In the genomic region with DNA sequence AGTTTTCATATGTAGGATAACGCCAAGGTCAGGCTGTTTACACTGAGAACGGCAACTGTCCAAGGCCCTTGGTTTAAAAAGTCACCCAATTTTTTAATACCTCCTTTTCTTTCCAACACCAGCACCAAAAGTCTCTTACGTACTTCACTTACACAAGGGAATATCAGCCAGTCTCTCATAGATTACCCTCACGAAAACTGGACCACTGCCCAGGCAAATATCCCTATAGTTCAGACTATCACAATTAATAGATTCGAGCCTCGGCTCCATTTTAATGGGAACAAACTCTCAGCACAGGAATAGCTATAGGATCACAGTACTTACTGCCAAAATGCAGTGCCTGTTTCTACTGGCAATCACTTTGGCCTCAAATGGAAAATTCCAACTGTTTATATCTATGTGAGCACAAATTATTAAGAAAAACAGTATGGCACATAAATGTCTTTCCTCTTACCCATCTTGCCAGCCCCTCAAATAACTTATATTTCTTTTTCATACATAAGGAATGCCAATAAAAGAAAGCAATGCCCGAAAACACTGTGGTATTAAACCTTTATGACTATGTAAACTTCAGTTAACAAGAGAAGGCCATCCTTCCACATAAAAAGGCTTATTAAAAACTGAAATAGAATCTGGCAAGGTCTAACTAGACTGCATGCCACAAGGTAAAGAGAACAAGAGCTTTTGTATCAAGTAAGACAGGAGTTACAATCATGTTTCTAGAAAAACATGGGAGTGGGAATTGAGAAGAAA, we compare ENCODE assay signal across 16 cellular contexts.
DNase-seq lines count a peak whose midpoint lies in the region; ATAC-seq and TF ChIP-seq lines count a peak whose summit lies in the region.
"Had no signal": no experiment of that assay in that cellular context is flagged by ENCODE, and none has a peak within 500 bp of the region (broad histone marks: within the 10 kb centered on the region; RNA-seq: fewer than 3 reads in every experiment).

No MANE protein-coding gene starts in this region.

- H3K4me3 ChIP-seq in left ventricle myocardium inferior (peak overlapping the region; percentile 22), body of pancreas (no peak overlapping the region), uterus (no peak overlapping the region)
- H3K4me3 ChIP-seq in naive thymus-derived CD4-positive, alpha-beta T cell (ENCODE audit: low read length) = no peak overlapping the region
- H3K4me3 ChIP-seq: K562, Peyer's patch had no signal

- WGBS in body of pancreas, 2 donors = 24 to 28% methylated on average over 7 of the region's 7 CpGs

- H3K27me3 ChIP-seq in left ventricle myocardium inferior (ENCODE audit: low read depth) (no peaks in the 10 kb centered on the region), body of pancreas (no peaks in the 10 kb centered on the region), uterus (no peaks in the 10 kb centered on the region)
- no peaks in the 10 kb centered on the region for H3K27me3 ChIP-seq in naive thymus-derived CD4-positive, alpha-beta T cell (ENCODE audit: control insufficient read depth in 2 of 2, insufficient read depth in 2 of 2, low read length in 2 of 2)
- H3K27me3 ChIP-seq: Peyer's patch had no signal

- H3K9me3 ChIP-seq in left ventricle myocardium inferior (replicated peaks) = no peaks in the 10 kb centered on the region
- no peaks in the 10 kb centered on the region for H3K9me3 ChIP-seq in body of pancreas
- no peaks in the 10 kb centered on the region for H3K9me3 ChIP-seq in naive thymus-derived CD4-positive, alpha-beta T cell (ENCODE audit: control insufficient read depth in 2 of 3, low read length in 3 of 3)
- no peaks in the 10 kb centered on the region for H3K9me3 ChIP-seq in uterus
- H3K9me3 ChIP-seq: Peyer's patch had no signal

- POLR2A ChIA-PET in naive thymus-derived CD4-positive, alpha-beta T cell (lab: Charles Lee) = no interaction called here

- H3K27ac ChIP-seq in left ventricle myocardium inferior (replicated peaks) (peak overlapping the region; percentile 98), body of pancreas (peak overlapping the region in 3 of 4 donors; percentile 16 to 40 (median 29)), uterus (peak overlapping the region; percentile 81 to 95)
- H3K27ac ChIP-seq in naive thymus-derived CD4-positive, alpha-beta T cell (ENCODE audit: low read depth, low read length) = no peak overlapping the region

- peak; percentile 25 for ATAC-seq in body of pancreas
- no peak for ATAC-seq in naive thymus-derived CD4-positive, alpha-beta T cell
- ATAC-seq: activated CD8-positive, alpha-beta memory T cell treated with anti-CD3 and anti-CD28 coated beads, Interleukin-2, amount 10 ng/mL, durations not matched to agents 7 days and 5 days; K562 had no signal

- H3K36me3 ChIP-seq in left ventricle myocardium inferior (peaks cover 43% of the 10 kb centered on the region), body of pancreas (replicated peaks in 1 of 2; ENCODE audit: insufficient read depth in 1 of 2, low read depth in 2 of 2) (peaks cover 0 to 2% of the 10 kb centered on the region in 2 donors), uterus (no peaks in the 10 kb centered on the region)
- H3K36me3 ChIP-seq in naive thymus-derived CD4-positive, alpha-beta T cell (ENCODE audit: control insufficient read depth in 2 of 3, insufficient read depth in 3 of 3, low read length in 3 of 3) = peaks cover 0 to 22% (median 4%) of the 10 kb centered on the region in 3 experiments

- peaks cover 100% of the 10 kb centered on the region for H3K4me1 ChIP-seq in left ventricle myocardium inferior
- H3K4me1 ChIP-seq in body of pancreas = peaks cover 97% of the 10 kb centered on the region
- H3K4me1 ChIP-seq in naive thymus-derived CD4-positive, alpha-beta T cell (ENCODE audit: control insufficient read depth in 2 of 2, insufficient read depth in 2 of 2, low read length in 2 of 2) = peaks cover 26 to 37% of the 10 kb centered on the region in 2 donors
- peaks cover 14 to 19% of the 10 kb centered on the region in 2 donors for H3K4me1 ChIP-seq in uterus

- peak overlapping the region in 6 of 10 donors; percentile 0 to 43 (median 26) for H3K4me3 Mint-ChIP-seq in naive thymus-derived CD4-positive, alpha-beta T cell
- H3K4me3 Mint-ChIP-seq in Calu3 (ENCODE audit: low read depth, unreplicated experiment) = no peak overlapping the region
- H3K4me3 Mint-ChIP-seq: activated CD8-positive, alpha-beta memory T cell treated with anti-CD3 and anti-CD28 coated beads, Interleukin-2, amount 10 ng/mL, durations not matched to agents 7 days and 5 days; endodermal cell; HFFc6 had no signal

- H3K27ac Mint-ChIP-seq in naive thymus-derived CD4-positive, alpha-beta T cell = peak overlapping the region in 5 of 9 donors; percentile 11 to 78 (median 58)
- H3K27ac Mint-ChIP-seq in Calu3 (ENCODE audit: unreplicated experiment) = no peak overlapping the region
- H3K27ac Mint-ChIP-seq: activated CD8-positive, alpha-beta memory T cell treated with anti-CD3 and anti-CD28 coated beads, Interleukin-2, amount 10 ng/mL, durations not matched to agents 7 days and 5 days; endodermal cell; HFFc6 had no signal

- peaks cover 32 to 51% (median 40%) of the 10 kb centered on the region in 7 donors for H3K4me1 Mint-ChIP-seq in naive thymus-derived CD4-positive, alpha-beta T cell
- peaks cover 32% of the 10 kb centered on the region for H3K4me1 Mint-ChIP-seq in Calu3 (ENCODE audit: low read depth, unreplicated experiment)

- no peaks in the 10 kb centered on the region for H3K27me3 Mint-ChIP-seq in naive thymus-derived CD4-positive, alpha-beta T cell
- H3K27me3 Mint-ChIP-seq in Calu3 (ENCODE audit: unreplicated experiment) = no peaks in the 10 kb centered on the region
- H3K27me3 Mint-ChIP-seq: activated CD8-positive, alpha-beta memory T cell treated with anti-CD3 and anti-CD28 coated beads, Interleukin-2, amount 10 ng/mL, durations not matched to agents 7 days and 5 days had no signal

- H3K9me3 Mint-ChIP-seq in naive thymus-derived CD4-positive, alpha-beta T cell = no peaks in the 10 kb centered on the region
- no peaks in the 10 kb centered on the region for H3K9me3 Mint-ChIP-seq in Calu3 (ENCODE audit: low read depth, unreplicated experiment)
- H3K9me3 Mint-ChIP-seq: endodermal cell, HFFc6 had no signal

- peaks cover 4 to 42% (median 31%) of the 10 kb centered on the region in 5 donors for H3K36me3 Mint-ChIP-seq in naive thymus-derived CD4-positive, alpha-beta T cell
- peaks cover 13% of the 10 kb centered on the region for H3K36me3 Mint-ChIP-seq in Calu3 (ENCODE audit: insufficient read depth, unreplicated experiment)

- BruUV-seq in Calu3 (replicated peaks; lab: Mats Ljungman, UMichigan) = no TSS peak

- intact Hi-C loops in left ventricle myocardium inferior (cut with micrococcal nuclease) = no loop called here
- intact Hi-C loops in cardiac septum (cut with DNase I) = no loop called here
- intact Hi-C loops in body of pancreas (cut with DNase I) = no loop called here
- intact Hi-C loops in naive thymus-derived CD4-positive, alpha-beta T cell (cut with micrococcal nuclease) = no loop called here
- intact Hi-C loops in uterus (cut with DNase I; ENCODE audit: low total_unique reads) = no loop called here
- intact Hi-C loops in Calu3 (cut with micrococcal nuclease; ENCODE audit: unreplicated experiment) = no loop called here

- TF ChIP-seq POLR2A in body of pancreas (IDR thresholded peaks at IDR 0.05) (no peak), uterus (IDR thresholded peaks at IDR 0.05) (no peak)

- DNase-seq in left ventricle myocardium inferior (no peak), cardiac septum (ENCODE audit: low spot score) (no peak), body of pancreas (peak in 2 of 4 donors; percentile 43 to 59), uterus (no peak), EL (no peak), NCI-H1694 treated with DMSO at 0.1 percent for 48 hours (lab: John Stamatoyannopoulos, UW) (no peak), Calu3 (no peak)
- DNase-seq in naive thymus-derived CD4-positive, alpha-beta T cell = no peak
- DNase-seq: activated CD8-positive, alpha-beta memory T cell treated with anti-CD3 and anti-CD28 coated beads, Interleukin-2, amount 10 ng/mL, durations not matched to agents 7 days and 5 days; AML-193; amniotic stem cell; endodermal cell; HFFc6; midbrain; Peyer's patch had no signal

- TF ChIP-seq CTCF in left ventricle myocardium inferior (IDR thresholded peaks at IDR 0.05; ENCODE audit: borderline replicate concordance) (no peak), body of pancreas (IDR thresholded peaks at IDR 0.05) (no peak), uterus (IDR thresholded peaks at IDR 0.05) (no peak), Calu3 (IDR thresholded peaks at IDR 0.05; ENCODE audit: unreplicated experiment) (no peak)

- CTCF ChIA-PET in naive thymus-derived CD4-positive, alpha-beta T cell (lab: Charles Lee) = no interaction called here
- CTCF ChIA-PET in Calu3 (lab: Charles Lee) = interaction anchor here (0.6 kb wide), 1 partner anchor 419 kb away, joined by 5 read pairs; no protein-coding TSS in a partner anchor
